9 cellular contexts compared by ENCODE assay signal in the genomic region with DNA sequence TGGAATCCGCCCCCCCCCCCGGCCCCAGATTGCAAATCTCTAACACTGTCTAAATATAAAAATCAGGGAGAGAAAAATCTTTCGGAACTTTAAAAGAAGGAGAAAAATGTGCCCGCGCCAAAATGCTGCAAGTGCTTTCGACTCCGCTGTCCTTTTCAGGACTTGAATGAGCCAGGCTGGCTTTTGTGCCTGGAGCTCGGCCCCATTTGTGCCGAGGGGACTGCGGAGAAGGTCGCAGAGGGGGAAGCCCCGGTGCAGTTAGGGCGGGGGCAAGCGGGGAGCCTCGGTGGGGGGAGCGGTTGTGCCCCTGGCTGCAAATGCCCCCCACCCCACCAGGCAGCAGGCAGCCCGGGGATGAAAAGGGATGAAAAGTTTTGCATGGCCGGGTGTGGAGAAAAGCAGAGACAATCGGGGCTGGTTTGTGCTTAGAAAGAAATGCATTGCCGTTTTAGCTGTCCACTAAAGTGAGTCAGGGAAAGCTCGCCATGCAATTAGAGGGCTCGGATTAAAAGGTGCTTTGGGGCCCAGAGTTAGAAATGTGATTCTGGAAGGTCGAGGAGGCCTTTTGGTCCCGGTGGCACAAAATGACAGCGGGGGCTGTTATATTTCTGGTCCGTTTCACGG. TPM values are rescaled to one million over a fixed set of nuclear protein-coding genes. Genes with fewer than 3 reads are reported as not detected.
DNase-seq lines count a peak whose midpoint lies in the region; ATAC-seq and TF ChIP-seq lines count a peak whose summit lies in the region.
"Had no signal": no experiment of that assay in that cellular context is flagged by ENCODE, and none has a peak within 500 bp of the region (broad histone marks: within the 10 kb centered on the region; RNA-seq: fewer than 3 reads in every experiment).

No MANE protein-coding gene starts in this region.

- peaks cover 27 to 41% of the 10 kb centered on the region in 2 donors for H3K4me1 ChIP-seq in thoracic aorta (ENCODE audit: control insufficient read depth in 1 of 2, low read depth in 2 of 2)

- H3K4me3 Mint-ChIP-seq in activated naive CD4-positive, alpha-beta T cell treated with anti-CD3 and anti-CD28 coated beads, Interleukin-2, amount 10 ng/mL, durations not matched to agents 7 days and 5 days: peak overlapping the region; percentile 47
- H3K4me3 Mint-ChIP-seq in T-helper 17 cell: peak overlapping the region; percentile 92

- no peak for ATAC-seq in T-helper 17 cell
- ATAC-seq in thoracic aorta (ENCODE audit: insufficient number of reproducible peaks, low FRiP score, low read depth): no peak
- ATAC-seq in HG02763 (IDR thresholded peaks at IDR 0.05; ENCODE audit: unreplicated experiment): no peak
- ATAC-seq: SK-N-SH treated with all-trans-retinoic acid at 6 μM for 48 hours had no signal

- H3K4me1 Mint-ChIP-seq in activated naive CD4-positive, alpha-beta T cell treated with anti-CD3 and anti-CD28 coated beads, Interleukin-2, amount 10 ng/mL, durations not matched to agents 7 days and 5 days: peaks cover 22% of the 10 kb centered on the region
- H3K4me1 Mint-ChIP-seq in T-helper 17 cell: peaks cover 17% of the 10 kb centered on the region

- peaks cover 86% of the 10 kb centered on the region for H3K27me3 Mint-ChIP-seq in activated naive CD4-positive, alpha-beta T cell treated with anti-CD3 and anti-CD28 coated beads, Interleukin-2, amount 10 ng/mL, durations not matched to agents 7 days and 5 days
- peaks cover 53% of the 10 kb centered on the region for H3K27me3 Mint-ChIP-seq in T-helper 17 cell

- H3K9me3 Mint-ChIP-seq in activated naive CD4-positive, alpha-beta T cell treated with anti-CD3 and anti-CD28 coated beads, Interleukin-2, amount 10 ng/mL, durations not matched to agents 7 days and 5 days: no peaks in the 10 kb centered on the region

- peak overlapping the region; percentile 65 for H3K4me3 ChIP-seq in thoracic aorta

- no peaks in the 10 kb centered on the region for H3K36me3 Mint-ChIP-seq in activated naive CD4-positive, alpha-beta T cell treated with anti-CD3 and anti-CD28 coated beads, Interleukin-2, amount 10 ng/mL, durations not matched to agents 7 days and 5 days
- peaks cover 7% of the 10 kb centered on the region for H3K36me3 Mint-ChIP-seq in T-helper 17 cell (ENCODE audit: low read depth)

- no peaks in the 10 kb centered on the region for H3K27me3 ChIP-seq in thoracic aorta (replicated peaks; ENCODE audit: insufficient read depth)

- CTCF ChIA-PET in activated naive CD4-positive, alpha-beta T cell treated with anti-CD3 and anti-CD28 coated beads, Interleukin-2, amount 10 ng/mL, durations not matched to agents 7 days and 5 days (lab: Charles Lee): interaction anchor here (0.8 kb wide), 1 partner anchor 233 kb away, joined by 3 read pairs; no protein-coding TSS in a partner anchor

- H3K27ac ChIP-seq in thoracic aorta: no peak overlapping the region

- no peak overlapping the region for H3K27ac Mint-ChIP-seq in activated naive CD4-positive, alpha-beta T cell treated with anti-CD3 and anti-CD28 coated beads, Interleukin-2, amount 10 ng/mL, durations not matched to agents 7 days and 5 days
- H3K27ac Mint-ChIP-seq in T-helper 17 cell: no peak overlapping the region

- H3K9me3 ChIP-seq in T-helper 17 cell (ENCODE audit: control insufficient read depth, low read length, poor library complexity, severe bottlenecking) (no peaks in the 10 kb centered on the region), thoracic aorta (no peaks in the 10 kb centered on the region)

- DNase-seq in activated naive CD4-positive, alpha-beta T cell treated with anti-CD3 and anti-CD28 coated beads, Interleukin-2, amount 10 ng/mL, durations not matched to agents 7 days and 5 days: no peak
- no peak for DNase-seq in activated naive CD4-positive, alpha-beta T cell (lab: John Stamatoyannopoulos, UW)
- DNase-seq in T-helper 17 cell: no peak
- DNase-seq in iris pigment epithelial cell (ENCODE audit: low read depth): peak; percentile 34
- no peak for DNase-seq in thoracic aorta (ENCODE audit: low spot score)
- no peak for DNase-seq in NCI-H2107 treated with DMSO at 0.1 percent for 48 hours (lab: John Stamatoyannopoulos, UW; ENCODE audit: unreplicated experiment)
- DNase-seq in NCI-H1048 (lab: John Stamatoyannopoulos, UW): no peak

- TF ChIP-seq CTCF in thoracic aorta (IDR thresholded peaks at IDR 0.05): no peak

- no peaks in the 10 kb centered on the region for H3K36me3 ChIP-seq in thoracic aorta

RNA-seq across cellular contexts. Expression of gene INHBB, which starts 1.6 kb away (rescaled TPM):
- total RNA-seq in T-helper 17 cell (not detected), thoracic aorta (10 to 100 TPM in 1 of 2 donors, 1 to 10 TPM in 1; 2.8 to 19.4 TPM)
